8 cellular contexts compared by ENCODE assay signal in genomic region chr20:49937023-49937929, GRCh38. TPM values are rescaled to one million over a fixed set of nuclear protein-coding genes. Genes with fewer than 3 reads are reported as not detected.
DNase-seq lines count a peak whose midpoint lies in the region; ATAC-seq and TF ChIP-seq lines count a peak whose summit lies in the region.

No MANE protein-coding gene starts in this region.

- no peaks in the 10 kb centered on the region for H3K27me3 Mint-ChIP-seq in naive thymus-derived CD4-positive, alpha-beta T cell

- peak overlapping the region; percentile 95 to 100 (median 98) for H3K4me3 Mint-ChIP-seq in naive thymus-derived CD4-positive, alpha-beta T cell

- peaks cover 0 to 2% (median 0%) of the 10 kb centered on the region in 11 donors for H3K9me3 Mint-ChIP-seq in naive thymus-derived CD4-positive, alpha-beta T cell

- POLR2A ChIA-PET in naive thymus-derived CD4-positive, alpha-beta T cell (lab: Charles Lee) = interaction anchor here (0.5 to 4.4 kb wide), 9 partner anchors 9 to 210 kb away, joined by 3 to 44 read pairs (median 4); partner anchors contain the start of gene SPATA2

- no peak for ATAC-seq in Right ventricle myocardium superior (ENCODE audit: poor library complexity)
- ATAC-seq in naive thymus-derived CD4-positive, alpha-beta T cell = no peak
- ATAC-seq in GM21360 (IDR thresholded peaks at IDR 0.05; ENCODE audit: unreplicated experiment) = no peak
- ATAC-seq in HG02884 (IDR thresholded peaks at IDR 0.05; ENCODE audit: unreplicated experiment) = no peak

- CTCF ChIA-PET in naive thymus-derived CD4-positive, alpha-beta T cell (lab: Charles Lee) = interaction anchor here (1.5 kb wide), 1 partner anchor 9 kb away, joined by 4 read pairs; no protein-coding TSS in a partner anchor

- H3K4me1 ChIP-seq in left ventricle myocardium inferior = peaks cover 62% of the 10 kb centered on the region
- peaks cover 20 to 27% of the 10 kb centered on the region in 2 donors for H3K4me1 ChIP-seq in naive thymus-derived CD4-positive, alpha-beta T cell (ENCODE audit: control insufficient read depth in 2 of 2, insufficient read depth in 2 of 2, low read length in 2 of 2)

- peak overlapping the region; percentile 89 for H3K27ac ChIP-seq in left ventricle myocardium inferior (replicated peaks)
- H3K27ac ChIP-seq in coronary artery = peak overlapping the region; percentile 93 to 96
- peak overlapping the region; percentile 95 for H3K27ac ChIP-seq in naive thymus-derived CD4-positive, alpha-beta T cell (ENCODE audit: low read depth, low read length)

- no peak for DNase-seq in left ventricle myocardium inferior
- no peak for DNase-seq in Right ventricle myocardium superior
- peak; percentile 42 for DNase-seq in NOMO-1 treated with dmso at 0.1 percent for 144 hours (lab: John Stamatoyannopoulos, UW; ENCODE audit: unreplicated experiment)
- DNase-seq in coronary artery (ENCODE audit: low spot score) = no peak
- DNase-seq in naive thymus-derived CD4-positive, alpha-beta T cell = peak in 3 of 9 donors; percentile 23 to 27 (median 25)
- DNase-seq in NK-92 treated with Interleukin-12 subunit alpha and Interleukin-12 subunit beta, amount 100 ng/mL, for 24 hours (lab: John Stamatoyannopoulos, UW) = no peak

- no peaks in the 10 kb centered on the region for H3K9me3 ChIP-seq in left ventricle myocardium inferior (replicated peaks)
- H3K9me3 ChIP-seq in naive thymus-derived CD4-positive, alpha-beta T cell (ENCODE audit: control insufficient read depth in 2 of 3, low read length in 3 of 3) = no peaks in the 10 kb centered on the region

- H3K4me3 ChIP-seq in left ventricle myocardium inferior (peak overlapping the region; percentile 77), coronary artery (peak overlapping the region; percentile 94)
- peak overlapping the region; percentile 90 for H3K4me3 ChIP-seq in naive thymus-derived CD4-positive, alpha-beta T cell (ENCODE audit: low read length)

- H3K36me3 Mint-ChIP-seq in naive thymus-derived CD4-positive, alpha-beta T cell = peaks cover 5 to 14% (median 7%) of the 10 kb centered on the region in 5 donors

- H3K36me3 ChIP-seq in left ventricle myocardium inferior = peaks cover 12% of the 10 kb centered on the region
- H3K36me3 ChIP-seq in naive thymus-derived CD4-positive, alpha-beta T cell (ENCODE audit: control insufficient read depth in 2 of 3, insufficient read depth in 3 of 3, low read length in 3 of 3) = peaks cover 4 to 23% (median 4%) of the 10 kb centered on the region in 3 experiments

- H3K27ac Mint-ChIP-seq in naive thymus-derived CD4-positive, alpha-beta T cell = peak overlapping the region; percentile 83 to 98 (median 95)

- H3K4me1 Mint-ChIP-seq in naive thymus-derived CD4-positive, alpha-beta T cell = peaks cover 37 to 66% (median 56%) of the 10 kb centered on the region in 7 donors

- no peaks in the 10 kb centered on the region for H3K27me3 ChIP-seq in left ventricle myocardium inferior (ENCODE audit: low read depth)
- no peaks in the 10 kb centered on the region for H3K27me3 ChIP-seq in naive thymus-derived CD4-positive, alpha-beta T cell (ENCODE audit: control insufficient read depth in 2 of 2, insufficient read depth in 2 of 2, low read length in 2 of 2)

- TF ChIP-seq CTCF in left ventricle myocardium inferior (IDR thresholded peaks at IDR 0.05; ENCODE audit: borderline replicate concordance) (no peak), coronary artery (IDR thresholded peaks at IDR 0.05) (no peak)

- intact Hi-C loops in left ventricle myocardium inferior (cut with micrococcal nuclease) = no loop called here
- intact Hi-C loops in Right ventricle myocardium superior (cut with DNase I) = loop anchor here (10.0 kb wide), 1 partner anchor 392 kb away; no protein-coding TSS in a partner anchor
- intact Hi-C loops in naive thymus-derived CD4-positive, alpha-beta T cell (cut with micrococcal nuclease) = loop anchor here (2.0 to 10.0 kb wide), 8 partner anchors 124 to 1012 kb away; partner anchors contain the start of genes PTPN1 (in 2 of the 2), ADNP (in 1 of the 2), ARFGEF2 (in 1 of the 2) and B4GALT5 (in 1 of the 2)

RNA-seq across cellular contexts. Expression of gene RNF114, which starts 1.1 kb away (rescaled TPM):
- total RNA-seq in left ventricle myocardium inferior (50.8 TPM), Right ventricle myocardium superior (52.1 TPM)
- 100 to 1,000 TPM in 3 of 5 experiments, 10 to 100 TPM in 2; 67.1 to 113 (median 101) TPM for total RNA-seq in naive thymus-derived CD4-positive, alpha-beta T cell
- 100 to 1,000 TPM; 130 to 143 TPM for polyA plus RNA-seq in naive thymus-derived CD4-positive, alpha-beta T cell

RNA-seq across cellular contexts. Expression of gene SPATA2, which starts 21.9 kb away (rescaled TPM):
- total RNA-seq in left ventricle myocardium inferior (7.6 TPM), Right ventricle myocardium superior (7.9 TPM)
- total RNA-seq in naive thymus-derived CD4-positive, alpha-beta T cell = 10 to 100 TPM in 2 of 5 experiments, 1 to 10 TPM in 3; 9.0 to 18.4 (median 10.0) TPM
- polyA plus RNA-seq in naive thymus-derived CD4-positive, alpha-beta T cell = 1 to 10 TPM; 2.7 to 7.4 TPM

RNA-seq across cellular contexts. Expression of gene SNAI1, which starts 45.5 kb away (rescaled TPM):
- total RNA-seq in left ventricle myocardium inferior = 0.69 TPM
- total RNA-seq in Right ventricle myocardium superior = 0.81 TPM
- 1 to 10 TPM in 2 of 5 experiments, under 1 TPM in 3; 0.22 to 7.0 (median 0.34) TPM for total RNA-seq in naive thymus-derived CD4-positive, alpha-beta T cell
- polyA plus RNA-seq in naive thymus-derived CD4-positive, alpha-beta T cell = under 1 TPM; 0.28 to 0.34 TPM
